Comparison of ENCODE assay signal across 24 cellular contexts in genomic region chr11:126192386-126192785, GRCh38.
"Had no signal": no experiment of that assay in that cellular context is flagged by ENCODE, and none has a peak within 500 bp of the region (broad histone marks: within the 10 kb centered on the region; RNA-seq: fewer than 3 reads in every experiment).

No MANE protein-coding gene starts in this region.

- H3K9me3 ChIP-seq: neutrophil, pancreas, thyroid gland had no signal

- H3K27me3 Mint-ChIP-seq: naive thymus-derived CD4-positive, alpha-beta T cell; stimulated activated naive B cell treated with anti-CD40 and anti-IgM and Interleukin-4, amounts not matched to agents 10 μg/mL and 1 μg/mL and 100 μg/mL, for 72 hours; stimulated activated naive CD8-positive, alpha-beta T cell treated with anti-CD3 and anti-CD28 coated beads, Interleukin-15, Interleukin-2, amounts not matched to agents 100 ng/mL and 50 ng/mL, for 24 hours; type B pancreatic cell had no signal

- H3K4me3 ChIP-seq: coronary artery, esophagus squamous epithelium, hepatocyte, left lung, pancreas, skin epidermis, spleen, thyroid gland had no signal

- ATAC-seq: left lung; naive thymus-derived CD4-positive, alpha-beta T cell; pancreas; stimulated activated naive B cell treated with anti-CD40 and anti-IgM and Interleukin-4, amounts not matched to agents 10 μg/mL and 1 μg/mL and 100 μg/mL, for 72 hours had no signal

- FAIRE-seq: endometrium, frontal cortex, islet of Langerhans, pancreas, urothelium cell line had no signal

- H3K27ac ChIP-seq: esophagus squamous epithelium, hepatocyte, left lung, neutrophil, pancreas, spleen had no signal

- DNase-seq: dermis blood vessel endothelial cell; effector memory CD4-positive, alpha-beta T cell; erythroblast; esophagus squamous epithelium; left cardiac atrium; left lung; mesendoderm; midbrain; naive thymus-derived CD4-positive, alpha-beta T cell; spleen; stimulated activated CD4-positive, alpha-beta T cell treated with anti-CD3 and anti-CD28 coated beads, Interleukin-2, amount 100 ng/mL, for 48 hours; stimulated activated naive B cell treated with anti-CD40 and anti-IgM and Interleukin-4, amounts not matched to agents 10 μg/mL and 1 μg/mL and 100 μg/mL, for 72 hours; thyroid gland had no signal

- H3K27me3 ChIP-seq: esophagus squamous epithelium, hepatocyte, left lung, neutrophil, pancreas, spleen, thyroid gland had no signal

- H3K4me2 ChIP-seq: hepatocyte had no signal

- H3K4me1 ChIP-seq: left lung, pancreas had no signal

- H3K27ac Mint-ChIP-seq: naive thymus-derived CD4-positive, alpha-beta T cell; stimulated activated naive B cell treated with anti-CD40 and anti-IgM and Interleukin-4, amounts not matched to agents 10 μg/mL and 1 μg/mL and 100 μg/mL, for 72 hours; stimulated activated naive CD8-positive, alpha-beta T cell treated with anti-CD3 and anti-CD28 coated beads, Interleukin-15, Interleukin-2, amounts not matched to agents 100 ng/mL and 50 ng/mL, for 24 hours; type B pancreatic cell had no signal

- H3K79me2 ChIP-seq: hepatocyte had no signal

- H3K4me3 Mint-ChIP-seq: naive thymus-derived CD4-positive, alpha-beta T cell; stimulated activated naive B cell treated with anti-CD40 and anti-IgM and Interleukin-4, amounts not matched to agents 10 μg/mL and 1 μg/mL and 100 μg/mL, for 72 hours; stimulated activated naive CD8-positive, alpha-beta T cell treated with anti-CD3 and anti-CD28 coated beads, Interleukin-15, Interleukin-2, amounts not matched to agents 100 ng/mL and 50 ng/mL, for 24 hours; type B pancreatic cell had no signal

- H2AFZ ChIP-seq: hepatocyte had no signal

- H3K9me3 Mint-ChIP-seq: type B pancreatic cell had no signal
